In the genomic region with DNA sequence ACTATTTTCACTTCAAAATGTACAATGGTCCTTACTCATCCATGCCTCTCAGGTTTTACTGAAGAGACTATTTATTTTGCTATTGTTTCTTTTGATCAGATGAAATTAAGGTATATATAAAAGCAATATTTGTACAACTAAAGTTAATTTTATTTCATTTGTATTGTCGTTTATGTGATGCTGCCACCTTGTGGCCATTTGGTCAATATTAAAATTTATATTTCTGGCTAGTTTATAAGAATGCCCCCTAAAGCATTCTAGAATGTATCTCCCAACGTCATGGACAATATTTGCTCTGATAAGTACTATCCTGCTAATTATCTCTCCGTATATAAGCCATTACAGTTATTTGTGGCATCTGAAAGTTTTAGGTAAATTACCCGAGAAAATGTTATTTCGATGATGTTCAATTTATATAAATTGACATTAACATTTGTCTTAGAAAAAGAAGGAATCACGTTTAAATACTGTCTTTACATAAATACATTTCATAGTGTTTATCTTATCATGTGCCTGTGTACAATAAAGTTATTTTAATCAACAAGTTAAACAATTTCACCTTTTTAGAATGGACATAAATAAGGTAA, we compare ENCODE assay signal across 8 cellular contexts.
DNase-seq lines count a peak whose midpoint lies in the region; ATAC-seq, FAIRE-seq and TF ChIP-seq lines count a peak whose summit lies in the region.

No MANE protein-coding gene starts in this region.

- H3K27me3 Mint-ChIP-seq in activated naive CD4-positive, alpha-beta T cell treated with anti-CD3 and anti-CD28 coated beads for 36 hours (ENCODE audit: low read depth), result no peaks in the 10 kb centered on the region

- H3K4me1 Mint-ChIP-seq in activated naive CD4-positive, alpha-beta T cell treated with anti-CD3 and anti-CD28 coated beads for 36 hours (ENCODE audit: low read depth), result no peaks in the 10 kb centered on the region
- no peaks in the 10 kb centered on the region for H3K4me1 Mint-ChIP-seq in stimulated activated effector memory CD8-positive, alpha-beta T cell treated with anti-CD3 and anti-CD28 coated beads, Interleukin-12 subunit alpha, Interleukin-12 subunit beta, amount 100 ng/mL, for 72 hours

- H3K18ac ChIP-seq in H1 (ENCODE audit: extremely low read depth, low read length), result no peak overlapping the region

- H2BK120ac ChIP-seq in H1 (replicated peaks; ENCODE audit: low read depth, low read length), result no peak overlapping the region

- no peak for TF ChIP-seq EP300 in H1 (IDR thresholded peaks at IDR 0.05; ENCODE audit: borderline replicate concordance in 1 of 2, low read depth in 2 of 2, low read length in 2 of 2)

- H3K27ac ChIP-seq in H1 (ENCODE audit: low read depth, low read length), result no peak overlapping the region

- H3K4me2 ChIP-seq in H1 (ENCODE audit: insufficient read depth in 1 of 2, low read depth in 2 of 2, low read length in 2 of 2), result no peak overlapping the region

- no peak for ATAC-seq in GM19395 (IDR thresholded peaks at IDR 0.05; ENCODE audit: unreplicated experiment)
- ATAC-seq in stimulated activated effector memory CD8-positive, alpha-beta T cell treated with anti-CD3 and anti-CD28 coated beads, Interleukin-12 subunit alpha, Interleukin-12 subunit beta, amount 100 ng/mL, for 72 hours, result no peak

- no peak overlapping the region for H2BK12ac ChIP-seq in H1 (ENCODE audit: low read depth, low read length)

- peaks cover 0 to 5% of the 10 kb centered on the region in 2 experiments; a peak in 2 of 4 replicates for H3K9me3 ChIP-seq in H1 (ENCODE audit: insufficient read depth in 2 of 2, low read depth in 1 of 2, low read length in 1 of 2)

- H3K4ac ChIP-seq in H1 (replicated peaks; ENCODE audit: insufficient read length, low read depth, low read length), result no peak overlapping the region

- no peaks in the 10 kb centered on the region for H3K27me3 ChIP-seq in H1 (replicated peaks in 1 of 4; ENCODE audit: control insufficient read depth in 3 of 4, extremely low read depth in 1 of 4, insufficient read depth in 3 of 4, low read length in 3 of 4)

- no peak overlapping the region for H3K23ac ChIP-seq in H1 (ENCODE audit: insufficient read length)

- H4K91ac ChIP-seq in H1 (replicated peaks; ENCODE audit: insufficient read length, low read length), result no peak overlapping the region

- H2AK5ac ChIP-seq in H1 (ENCODE audit: low read depth, low read length), result no peak overlapping the region

- no peaks in the 10 kb centered on the region for H3K9me3 Mint-ChIP-seq in activated naive CD4-positive, alpha-beta T cell treated with anti-CD3 and anti-CD28 coated beads for 36 hours
- peaks cover 2% of the 10 kb centered on the region for H3K9me3 Mint-ChIP-seq in stimulated activated effector memory CD8-positive, alpha-beta T cell treated with anti-CD3 and anti-CD28 coated beads, Interleukin-12 subunit alpha, Interleukin-12 subunit beta, amount 100 ng/mL, for 72 hours

- POLR2A ChIA-PET in H1 (lab: Charles Lee; ENCODE audit: partially characterized antibody), result no interaction called here

- H3K4me3 Mint-ChIP-seq in activated naive CD4-positive, alpha-beta T cell treated with anti-CD3 and anti-CD28 coated beads for 36 hours, result no peak overlapping the region
- no peak overlapping the region for H3K4me3 Mint-ChIP-seq in stimulated activated effector memory CD8-positive, alpha-beta T cell treated with anti-CD3 and anti-CD28 coated beads, Interleukin-12 subunit alpha, Interleukin-12 subunit beta, amount 100 ng/mL, for 72 hours

- no peak overlapping the region for H3K14ac ChIP-seq in H1 (ENCODE audit: insufficient read length)

- no peaks in the 10 kb centered on the region for H3K36me3 Mint-ChIP-seq in activated naive CD4-positive, alpha-beta T cell treated with anti-CD3 and anti-CD28 coated beads for 36 hours (ENCODE audit: low read depth)
- no peaks in the 10 kb centered on the region for H3K36me3 Mint-ChIP-seq in stimulated activated effector memory CD8-positive, alpha-beta T cell treated with anti-CD3 and anti-CD28 coated beads, Interleukin-12 subunit alpha, Interleukin-12 subunit beta, amount 100 ng/mL, for 72 hours

- intact Hi-C loops in activated naive CD4-positive, alpha-beta T cell treated with anti-CD3 and anti-CD28 coated beads for 36 hours (cut with micrococcal nuclease), result loop anchor here (1.0 kb wide), 1 partner anchor 1098 kb away; no protein-coding TSS in a partner anchor

- H4K20me1 ChIP-seq in H1 (replicated peaks in 1 of 2; ENCODE audit: control insufficient read depth in 1 of 2, insufficient read depth in 2 of 2, low read length in 2 of 2), result no peaks in the 10 kb centered on the region

- no peak; a peak in 1 of 4 replicates for TF ChIP-seq CTCF in H1 (IDR thresholded peaks at IDR 0.05; ENCODE audit: control extremely low read depth in 1 of 3, insufficient read depth in 1 of 3, low read depth in 1 of 3, low read length in 3 of 3)

- H4K5ac ChIP-seq in H1 (ENCODE audit: insufficient read length, low read depth, low read length), result no peak overlapping the region

- H3K56ac ChIP-seq in H1 (replicated peaks; ENCODE audit: insufficient read length, low read depth, low read length), result no peak overlapping the region

- DNase-seq in activated naive CD4-positive, alpha-beta T cell treated with anti-CD3 and anti-CD28 coated beads for 36 hours, result peak; percentile 17
- DNase-seq in activated naive CD4-positive, alpha-beta T cell treated with Interleukin-2 at 50 U/mL for 16 hours, result no peak
- DNase-seq in NCI-H2171 treated with DMSO at 0.1 percent for 48 hours (lab: John Stamatoyannopoulos, UW), result peak; percentile 39
- no peak for DNase-seq in H1 (ENCODE audit: low read depth in 1 of 2, low spot score in 2 of 2)
- DNase-seq in pons (ENCODE audit: low spot score), result peak; percentile 18
- DNase-seq in NCI-H2029 (lab: John Stamatoyannopoulos, UW), result no peak
- DNase-seq in stimulated activated effector memory CD8-positive, alpha-beta T cell treated with anti-CD3 and anti-CD28 coated beads, Interleukin-12 subunit alpha, Interleukin-12 subunit beta, amount 100 ng/mL, for 72 hours (ENCODE audit: low spot score in 2 of 2), result no peak

- no peaks in the 10 kb centered on the region for H3K79me1 ChIP-seq in H1 (ENCODE audit: low read depth, low read length)

- no peak overlapping the region for H2BK15ac ChIP-seq in H1 (ENCODE audit: low read length)

- H4K8ac ChIP-seq in H1 (ENCODE audit: extremely low read depth, insufficient read depth, low read length), result no peak overlapping the region

- peak in 1 of 2 experiments; percentile 52 for TF ChIP-seq RAD21 in H1 (IDR thresholded peaks at IDR 0.05 in 1 of 2, conservative IDR thresholded peaks at IDR 0.05 in 1 of 2; ENCODE audit: low read depth in 2 of 2, low read length in 2 of 2)

- 47% methylated on average over 6 of the region's 6 CpGs; no CpG with 5 or more reads in 1 of the 2 experiments for WGBS in H1 (ENCODE audit: extremely low coverage in 1 of 2, insufficient coverage in 1 of 2, insufficient read length in 1 of 2, insufficient replicate concordance in 2 of 2, low coverage in 1 of 2, low lambda C conversion rate in 2 of 2, missing lambda C conversion rate in 1 of 2), 2 experiments

- H3K27ac Mint-ChIP-seq in activated naive CD4-positive, alpha-beta T cell treated with anti-CD3 and anti-CD28 coated beads for 36 hours, result no peak overlapping the region
- H3K27ac Mint-ChIP-seq in stimulated activated effector memory CD8-positive, alpha-beta T cell treated with anti-CD3 and anti-CD28 coated beads, Interleukin-12 subunit alpha, Interleukin-12 subunit beta, amount 100 ng/mL, for 72 hours, result no peak overlapping the region

- H3K79me2 ChIP-seq in H1 (ENCODE audit: control insufficient read depth in 1 of 2, insufficient read depth in 2 of 2, low read length in 2 of 2), result no peaks in the 10 kb centered on the region

- H2BK20ac ChIP-seq in H1 (ENCODE audit: low read length), result no peak overlapping the region

- no peaks in the 10 kb centered on the region for H3K4me1 ChIP-seq in H1 (replicated peaks in 1 of 4; ENCODE audit: control insufficient read depth in 3 of 4, insufficient read depth in 4 of 4, low read length in 3 of 4)

- TF ChIP-seq POLR2A in H1 (IDR thresholded peaks at IDR 0.05; ENCODE audit: control extremely low read depth in 1 of 2, low read depth in 2 of 2, low read length in 2 of 2), result no peak

- CTCF ChIA-PET in activated naive CD4-positive, alpha-beta T cell treated with anti-CD3 and anti-CD28 coated beads for 36 hours (lab: Charles Lee), result interaction anchor here (1.7 kb wide), 1 partner anchor 1098 kb away, joined by 4 read pairs; no protein-coding TSS in a partner anchor
- CTCF ChIA-PET in H1 (lab: Charles Lee; ENCODE audit: partially characterized antibody), result interaction anchor here (0.7 to 1.6 kb wide), 5 partner anchors 10 to 607 kb away, joined by 3 to 7 read pairs (median 3); no protein-coding TSS in a partner anchor

- H3K9ac ChIP-seq in H1 (replicated peaks in 1 of 4; ENCODE audit: extremely low read depth in 1 of 4, low read depth in 3 of 4, low read length in 3 of 4), result no peak overlapping the region

- no peaks in the 10 kb centered on the region for H3K23me2 ChIP-seq in H1 (ENCODE audit: low read depth, low read length)

- H2AFZ ChIP-seq in H1 (ENCODE audit: low read length), result no peak overlapping the region

- no peak overlapping the region for H2BK5ac ChIP-seq in H1 (ENCODE audit: low read depth, low read length)

- no peak for FAIRE-seq in H1 (lab: Jason Lieb, UNC)

- H3K4me3 ChIP-seq in H1 (ENCODE audit: extremely low read depth in 1 of 4, insufficient read depth in 2 of 4, low read depth in 3 of 4, low read length in 4 of 4), result no peak overlapping the region

- H3K36me3 ChIP-seq in H1 (ENCODE audit: control insufficient read depth in 2 of 4, insufficient read depth in 4 of 4, low read length in 3 of 4), result no peaks in the 10 kb centered on the region

TF ChIP-seq in H1, 55 proteins besides CTCF, POLR2A, EP300 and RAD21 (continues in another document):
- TF ChIP-seq HDAC6 (IDR thresholded peaks at IDR 0.05; ENCODE audit: low read depth, low read length), result no peak

Comparison
In these comparisons a context has a peak if more than half of its experiments do, and no peak if none do; other contexts are left out.
1. DNase-seq: peak in activated naive CD4-positive, alpha-beta T cell treated with anti-CD3 and anti-CD28 coated beads for 36 hours (single experiment), NCI-H2171 treated with DMSO at 0.1 percent for 48 hours (single experiment) and pons (single experiment); none in activated naive CD4-positive, alpha-beta T cell treated with Interleukin-2 at 50 U/mL for 16 hours (single experiment), H1 (0 of 2), NCI-H2029 (single experiment) and stimulated activated effector memory CD8-positive, alpha-beta T cell treated with anti-CD3 and anti-CD28 coated beads, Interleukin-12 subunit alpha, Interleukin-12 subunit beta, amount 100 ng/mL, for 72 hours (0 of 2).